Comparison of ENCODE assay signal across 15 cellular contexts in the genomic region with DNA sequence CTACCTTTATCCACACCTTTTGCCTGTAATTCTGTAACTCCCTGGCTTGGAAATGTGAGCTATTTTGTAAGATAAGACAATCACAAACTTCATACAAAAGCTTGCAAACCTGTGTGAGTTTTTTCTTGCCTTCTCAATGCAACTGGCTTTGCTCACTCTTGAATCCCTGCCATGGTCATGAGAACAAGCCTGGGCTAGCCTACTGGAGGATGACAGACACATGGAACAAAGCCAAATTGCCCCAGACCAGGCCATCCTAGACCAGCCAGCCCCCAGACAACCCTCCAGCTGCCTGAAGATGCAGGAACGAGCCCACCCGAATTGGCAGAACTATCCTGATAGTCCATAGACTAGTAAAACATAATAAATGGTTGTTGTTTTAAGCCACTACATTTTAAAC.
DNase-seq lines count a peak whose midpoint lies in the region; ATAC-seq, FAIRE-seq and TF ChIP-seq lines count a peak whose summit lies in the region.
"Had no signal": no experiment of that assay in that cellular context is flagged by ENCODE, and none has a peak within 500 bp of the region (broad histone marks: within the 10 kb centered on the region; RNA-seq: fewer than 3 reads in every experiment).

No MANE protein-coding gene starts in this region.

- no peaks in the 10 kb centered on the region for H3K9me3 ChIP-seq in ovary
- H3K9me3 ChIP-seq: adrenal gland had no signal

- ATAC-seq in foreskin keratinocyte = peak; percentile 61
- ATAC-seq: naive thymus-derived CD8-positive, alpha-beta T cell; SK-N-SH treated with all-trans-retinoic acid at 6 μM for 48 hours had no signal

- no peak overlapping the region for H3K27ac ChIP-seq in foreskin keratinocyte
- H3K27ac ChIP-seq in ovary = no peak overlapping the region
- H3K27ac ChIP-seq: adrenal gland had no signal

- TF ChIP-seq POLR2A in ovary (IDR thresholded peaks at IDR 0.05) = no peak

- DNase-seq in NCI-H2107 treated with DMSO at 0.1 percent for 48 hours (lab: John Stamatoyannopoulos, UW; ENCODE audit: unreplicated experiment) (peak; percentile 14), NCI-H2107 (lab: John Stamatoyannopoulos, UW) (no peak), RCC 7860 (ENCODE audit: low spot score) (peak; percentile 21), foreskin keratinocyte (peak; percentile 51 to 71), ureter (ENCODE audit: low spot score) (peak; percentile 59), ovary (no peak), HuH-7 (ENCODE audit: low spot score) (no peak), NCI-H187 treated with DMSO at 0.1 percent for 48 hours (lab: John Stamatoyannopoulos, UW) (no peak)
- DNase-seq: activated CD4-positive, CD25-positive, alpha-beta regulatory T cell; naive thymus-derived CD8-positive, alpha-beta T cell; NK-92 treated with Interleukin-12 subunit alpha and Interleukin-12 subunit beta, amount 100 ng/mL, for 24 hours had no signal

- FAIRE-seq in RCC 7860 (lab: Jason Lieb, UNC) = no peak
- FAIRE-seq: frontal cortex, small intestine had no signal

- no peak overlapping the region for H3K4me3 ChIP-seq in ovary
- H3K4me3 ChIP-seq: adrenal gland had no signal

- no peaks in the 10 kb centered on the region for H3K36me3 ChIP-seq in ovary
- H3K36me3 ChIP-seq: adrenal gland had no signal

- H3K27me3 ChIP-seq in foreskin keratinocyte (no peaks in the 10 kb centered on the region), ovary (no peaks in the 10 kb centered on the region)
- H3K27me3 ChIP-seq: adrenal gland had no signal

- TF ChIP-seq EP300 in ovary (IDR thresholded peaks at IDR 0.05) = no peak

- H3K4me1 ChIP-seq in foreskin keratinocyte = no peaks in the 10 kb centered on the region
- no peaks in the 10 kb centered on the region for H3K4me1 ChIP-seq in ovary (ENCODE audit: insufficient read depth)
- H3K4me1 ChIP-seq: adrenal gland had no signal

- no peak for TF ChIP-seq CTCF in foreskin keratinocyte (conservative IDR thresholded peaks at IDR 0.05)
- no peak for TF ChIP-seq CTCF in ovary (IDR thresholded peaks at IDR 0.05)

- 55 to 63% (median 58%) methylated on average over 2 of the region's 2 CpGs for WGBS in ovary, 3 donors

- intact Hi-C loops in ovary (cut with DNase I) = no loop called here

Comparison
In these comparisons a context has a peak if more than half of its experiments do, and no peak if none do; other contexts are left out.
1. DNase-seq: peak in NCI-H2107 treated with DMSO at 0.1 percent for 48 hours (single experiment), RCC 7860 (single experiment), foreskin keratinocyte (2 of 2) and ureter (single experiment); none in NCI-H2107 (single experiment), ovary (0 of 5), HuH-7 (single experiment) and NCI-H187 treated with DMSO at 0.1 percent for 48 hours (single experiment).